ENCODE assay signal across 14 cellular contexts in genomic region chr13:110366733-110367132, GRCh38.
"Had no signal": no experiment of that assay in that cellular context is flagged by ENCODE, and none has a peak within 500 bp of the region (broad histone marks: within the 10 kb centered on the region; RNA-seq: fewer than 3 reads in every experiment).

No MANE protein-coding gene starts in this region.

- H3K9me3 ChIP-seq: colonic mucosa, heart right ventricle, upper lobe of left lung had no signal

- H3K4me3 ChIP-seq: colonic mucosa, heart right ventricle, upper lobe of left lung had no signal

- H3K4me1 ChIP-seq: colonic mucosa had no signal

- FAIRE-seq: endothelial cell of umbilical vein, frontal cortex, islet of Langerhans had no signal

- H3K36me3 ChIP-seq: colonic mucosa had no signal

- DNase-seq: activated CD4-positive, CD25-positive, alpha-beta regulatory T cell treated with anti-CD3 and anti-CD28 coated beads, Interleukin-2, amount 50 U/mL, for 72 hours; activated naive CD4-positive, alpha-beta T cell; activated T-cell treated with anti-CD3 and anti-CD28 coated beads for 4 hours; caudate nucleus; colonic mucosa; effector CD4-positive, alpha-beta T cell; heart right ventricle; stimulated activated CD4-positive, alpha-beta T cell treated with anti-CD3 and anti-CD28 coated beads, Interleukin-2, amount 100 ng/mL, for 48 hours; upper lobe of left lung had no signal

- ATAC-seq: heart right ventricle; Right ventricle myocardium inferior; stimulated activated memory B cell treated with anti-CD40 and anti-IgM and Interleukin-4, amounts not matched to agents 10 μg/mL and 1 μg/mL and 100 μg/mL, for 72 hours had no signal

- H3K27ac ChIP-seq: colonic mucosa, upper lobe of left lung had no signal

- H3K27me3 ChIP-seq: colonic mucosa, heart right ventricle, upper lobe of left lung had no signal
